ENCODE assay signal across 1 cellular context in the genomic region with DNA sequence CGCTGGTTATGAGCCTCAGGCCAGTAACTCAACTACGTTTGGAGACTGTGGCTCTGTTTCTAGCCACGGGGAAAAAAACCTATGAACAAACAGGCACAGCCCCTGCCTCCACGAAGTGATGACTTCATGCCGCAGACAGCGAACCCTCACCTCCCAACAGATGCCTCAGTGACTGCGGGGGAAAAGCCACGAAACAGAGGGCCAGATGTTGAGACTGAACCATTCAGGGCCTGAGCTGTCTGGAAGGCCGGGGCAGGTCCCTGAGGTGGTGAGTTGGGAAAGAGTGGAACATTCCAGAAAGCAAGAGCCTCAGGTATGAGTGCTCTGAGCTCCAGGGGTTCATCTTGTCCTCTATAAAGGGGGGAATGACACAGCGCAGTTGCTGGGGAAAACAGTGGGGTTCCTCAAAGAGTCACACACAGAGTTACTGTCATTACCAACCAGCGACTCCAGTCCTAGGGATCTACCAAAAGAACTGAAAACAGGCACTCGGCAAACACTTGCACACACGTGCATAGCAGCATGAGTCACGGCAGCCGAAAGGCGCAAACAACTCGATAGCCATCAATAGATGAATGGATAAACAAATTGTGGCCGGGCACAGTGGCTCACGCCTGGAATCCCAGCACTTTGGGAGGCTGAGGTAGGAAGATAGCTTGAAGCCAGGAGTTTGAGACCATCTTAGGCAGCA.
TF ChIP-seq lines count a peak whose summit lies in the region.

No MANE protein-coding gene starts in this region.

TF ChIP-seq in HepG2, 621 proteins besides CTCF, POLR2A, EP300 and RAD21 (continues in another document):
- TF ChIP-seq, protein P1, sequence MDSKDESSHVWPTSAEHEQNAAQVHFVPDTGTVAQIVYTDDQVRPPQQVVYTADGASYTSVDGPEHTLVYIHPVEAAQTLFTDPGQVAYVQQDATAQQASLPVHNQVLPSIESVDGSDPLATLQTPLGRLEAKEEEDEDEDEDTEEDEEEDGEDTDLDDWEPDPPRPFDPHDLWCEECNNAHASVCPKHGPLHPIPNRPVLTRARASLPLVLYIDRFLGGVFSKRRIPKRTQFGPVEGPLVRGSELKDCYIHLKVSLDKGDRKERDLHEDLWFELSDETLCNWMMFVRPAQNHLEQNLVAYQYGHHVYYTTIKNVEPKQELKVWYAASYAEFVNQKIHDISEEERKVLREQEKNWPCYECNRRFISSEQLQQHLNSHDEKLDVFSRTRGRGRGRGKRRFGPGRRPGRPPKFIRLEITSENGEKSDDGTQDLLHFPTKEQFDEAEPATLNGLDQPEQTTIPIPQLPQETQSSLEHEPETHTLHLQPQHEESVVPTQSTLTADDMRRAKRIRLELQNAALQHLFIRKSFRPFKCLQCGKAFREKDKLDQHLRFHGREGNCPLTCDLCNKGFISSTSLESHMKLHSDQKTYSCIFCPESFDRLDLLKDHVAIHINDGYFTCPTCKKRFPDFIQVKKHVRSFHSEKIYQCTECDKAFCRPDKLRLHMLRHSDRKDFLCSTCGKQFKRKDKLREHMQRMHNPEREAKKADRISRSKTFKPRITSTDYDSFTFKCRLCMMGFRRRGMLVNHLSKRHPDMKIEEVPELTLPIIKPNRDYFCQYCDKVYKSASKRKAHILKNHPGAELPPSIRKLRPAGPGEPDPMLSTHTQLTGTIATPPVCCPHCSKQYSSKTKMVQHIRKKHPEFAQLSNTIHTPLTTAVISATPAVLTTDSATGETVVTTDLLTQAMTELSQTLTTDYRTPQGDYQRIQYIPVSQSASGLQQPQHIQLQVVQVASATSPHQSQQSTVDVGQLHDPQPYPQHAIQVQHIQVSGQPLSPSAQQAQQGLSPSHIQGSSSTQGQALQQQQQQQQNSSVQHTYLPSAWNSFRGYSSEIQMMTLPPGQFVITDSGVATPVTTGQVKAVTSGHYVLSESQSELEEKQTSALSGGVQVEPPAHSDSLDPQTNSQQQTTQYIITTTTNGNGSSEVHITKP (CRISPR knock-in tag; IDR thresholded peaks at IDR 0.05; ENCODE audit: low read depth), result peak; percentile 72; the same call in 1 of the 2 replicates
- TF ChIP-seq FOSL2 (CRISPR knock-in tag; IDR thresholded peaks at IDR 0.05) (peak; percentile 96), HOXA3 (CRISPR knock-in tag; IDR thresholded peaks at IDR 0.05) (0 out of 2 replicates have a peak, but pooled peaks have one; percentile 24), HHEX (CRISPR knock-in tag; IDR thresholded peaks at IDR 0.05) (peak; percentile 55; the same call in 1 of the 2 replicates), FOXP4 (CRISPR knock-in tag; IDR thresholded peaks at IDR 0.05) (peak; percentile 39; the same call in 1 of the 2 replicates), FOXA3 (CRISPR knock-in tag; IDR thresholded peaks at IDR 0.05) (0 out of 2 replicates have a peak, but pooled peaks have one; percentile 18), CEBPB (IDR thresholded peaks at IDR 0.05; ENCODE audit: borderline replicate concordance, low read depth, low read length) (no peak), SMAD3 (CRISPR knock-in tag; IDR thresholded peaks at IDR 0.05) (peak; percentile 67), PHF5A (CRISPR knock-in tag; IDR thresholded peaks at IDR 0.05; ENCODE audit: low read depth, unreplicated experiment) (no peak), SIX1 (CRISPR knock-in tag; IDR thresholded peaks at IDR 0.05; ENCODE audit: borderline replicate concordance) (no peak), ATF4 (CRISPR knock-in tag; IDR thresholded peaks at IDR 0.05) (peak in 1 of 2 experiments; percentile 42; a peak in 1 of 4 replicates), JUND (CRISPR knock-in tag; IDR thresholded peaks at IDR 0.05) (0 out of 2 replicates have a peak, but pooled peaks have one; percentile 20), ZBTB7A (CRISPR knock-in tag; IDR thresholded peaks at IDR 0.05) (no peak), SOX13 (IDR thresholded peaks at IDR 0.05) (no peak), SOX13 (CRISPR knock-in tag; conservative IDR thresholded peaks at IDR 0.05 in 1 of 2, IDR thresholded peaks at IDR 0.05 in 1 of 2) (peak in 1 of 2 experiments; percentile 46; a peak in 1 of 4 replicates), SOX6 (IDR thresholded peaks at IDR 0.05) (no peak), SOX6 (CRISPR knock-in tag; IDR thresholded peaks at IDR 0.05) (no peak; the same call in 1 of the 2 replicates), THAP11 (CRISPR knock-in tag; IDR thresholded peaks at IDR 0.05) (peak; percentile 21; the same call in 1 of the 2 replicates), ARID5B (CRISPR knock-in tag; IDR thresholded peaks at IDR 0.05) (0 out of 2 replicates have a peak, but pooled peaks have one; percentile 29), BCL6 (CRISPR knock-in tag; IDR thresholded peaks at IDR 0.05) (0 out of 2 replicates have a peak, but pooled peaks have one; percentile 19), CREBL2 (CRISPR knock-in tag; IDR thresholded peaks at IDR 0.05; ENCODE audit: borderline replicate concordance) (no peak), GATAD2A (CRISPR knock-in tag; IDR thresholded peaks at IDR 0.05) (peak; percentile 53; the same call in 1 of the 2 replicates), SETDB1 (CRISPR knock-in tag; IDR thresholded peaks at IDR 0.05; ENCODE audit: borderline replicate concordance) (no peak), SOX5 (CRISPR knock-in tag; IDR thresholded peaks at IDR 0.05; ENCODE audit: borderline replicate concordance) (peak; percentile 48; the same call in 1 of the 2 replicates), FOXP1 (IDR thresholded peaks at IDR 0.05) (peak; percentile 38; the same call in 1 of the 2 replicates), FOXP1 (CRISPR knock-in tag; IDR thresholded peaks at IDR 0.05) (peak; percentile 68; the same call in 1 of the 2 replicates), TFE3 (CRISPR knock-in tag; IDR thresholded peaks at IDR 0.05) (no peak), MAX (IDR thresholded peaks at IDR 0.05) (peak; percentile 36; the same call in 1 of the 2 replicates)
- TF ChIP-seq, protein P2, sequence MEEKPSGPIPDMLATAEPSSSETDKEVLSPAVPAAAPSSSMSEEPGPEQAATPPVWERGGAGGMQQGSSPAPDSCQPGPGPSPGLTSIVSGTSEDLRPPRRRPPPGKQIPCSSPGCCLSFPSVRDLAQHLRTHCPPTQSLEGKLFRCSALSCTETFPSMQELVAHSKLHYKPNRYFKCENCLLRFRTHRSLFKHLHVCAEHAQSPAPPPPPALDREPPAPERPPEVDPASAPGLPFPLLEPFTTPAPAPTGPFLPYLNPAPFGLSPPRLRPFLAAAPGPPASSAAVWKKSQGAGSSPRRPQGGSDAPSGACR (CRISPR knock-in tag; IDR thresholded peaks at IDR 0.05), result no peak
- TF ChIP-seq, protein P3, sequence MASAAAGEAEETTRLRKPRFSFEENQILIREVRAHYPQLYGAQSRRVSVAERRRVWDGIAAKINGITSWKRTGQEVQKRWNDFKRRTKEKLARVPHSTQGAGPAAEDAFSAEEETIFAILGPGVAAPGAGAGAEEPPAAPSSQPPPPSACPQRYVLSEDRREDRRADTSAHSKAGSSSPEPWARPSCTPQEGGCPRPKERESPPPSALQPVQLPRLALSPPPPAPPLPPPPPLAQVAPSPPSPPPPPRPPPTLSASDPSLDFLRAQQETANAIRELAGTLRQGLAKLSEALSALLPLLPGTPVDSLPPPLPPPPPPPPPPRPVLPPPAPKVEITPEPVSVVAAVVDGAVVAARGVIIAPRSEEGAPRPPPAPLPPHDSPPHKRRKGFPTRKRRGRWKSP (CRISPR knock-in tag; IDR thresholded peaks at IDR 0.05), result peak; percentile 38; the same call in 1 of the 2 replicates
- TF ChIP-seq, protein P4, sequence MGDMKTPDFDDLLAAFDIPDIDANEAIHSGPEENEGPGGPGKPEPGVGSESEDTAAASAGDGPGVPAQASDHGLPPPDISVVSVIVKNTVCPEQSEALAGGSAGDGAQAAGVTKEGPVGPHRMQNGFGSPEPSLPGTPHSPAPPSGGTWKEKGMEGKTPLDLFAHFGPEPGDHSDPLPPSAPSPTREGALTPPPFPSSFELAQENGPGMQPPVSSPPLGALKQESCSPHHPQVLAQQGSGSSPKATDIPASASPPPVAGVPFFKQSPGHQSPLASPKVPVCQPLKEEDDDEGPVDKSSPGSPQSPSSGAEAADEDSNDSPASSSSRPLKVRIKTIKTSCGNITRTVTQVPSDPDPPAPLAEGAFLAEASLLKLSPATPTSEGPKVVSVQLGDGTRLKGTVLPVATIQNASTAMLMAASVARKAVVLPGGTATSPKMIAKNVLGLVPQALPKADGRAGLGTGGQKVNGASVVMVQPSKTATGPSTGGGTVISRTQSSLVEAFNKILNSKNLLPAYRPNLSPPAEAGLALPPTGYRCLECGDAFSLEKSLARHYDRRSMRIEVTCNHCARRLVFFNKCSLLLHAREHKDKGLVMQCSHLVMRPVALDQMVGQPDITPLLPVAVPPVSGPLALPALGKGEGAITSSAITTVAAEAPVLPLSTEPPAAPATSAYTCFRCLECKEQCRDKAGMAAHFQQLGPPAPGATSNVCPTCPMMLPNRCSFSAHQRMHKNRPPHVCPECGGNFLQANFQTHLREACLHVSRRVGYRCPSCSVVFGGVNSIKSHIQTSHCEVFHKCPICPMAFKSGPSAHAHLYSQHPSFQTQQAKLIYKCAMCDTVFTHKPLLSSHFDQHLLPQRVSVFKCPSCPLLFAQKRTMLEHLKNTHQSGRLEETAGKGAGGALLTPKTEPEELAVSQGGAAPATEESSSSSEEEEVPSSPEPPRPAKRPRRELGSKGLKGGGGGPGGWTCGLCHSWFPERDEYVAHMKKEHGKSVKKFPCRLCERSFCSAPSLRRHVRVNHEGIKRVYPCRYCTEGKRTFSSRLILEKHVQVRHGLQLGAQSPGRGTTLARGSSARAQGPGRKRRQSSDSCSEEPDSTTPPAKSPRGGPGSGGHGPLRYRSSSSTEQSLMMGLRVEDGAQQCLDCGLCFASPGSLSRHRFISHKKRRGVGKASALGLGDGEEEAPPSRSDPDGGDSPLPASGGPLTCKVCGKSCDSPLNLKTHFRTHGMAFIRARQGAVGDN (CRISPR knock-in tag; IDR thresholded peaks at IDR 0.05), result 0 out of 2 replicates have a peak, but pooled peaks have one; percentile 8
